ENCODE assay signal across 1 cellular context in the genomic region with DNA sequence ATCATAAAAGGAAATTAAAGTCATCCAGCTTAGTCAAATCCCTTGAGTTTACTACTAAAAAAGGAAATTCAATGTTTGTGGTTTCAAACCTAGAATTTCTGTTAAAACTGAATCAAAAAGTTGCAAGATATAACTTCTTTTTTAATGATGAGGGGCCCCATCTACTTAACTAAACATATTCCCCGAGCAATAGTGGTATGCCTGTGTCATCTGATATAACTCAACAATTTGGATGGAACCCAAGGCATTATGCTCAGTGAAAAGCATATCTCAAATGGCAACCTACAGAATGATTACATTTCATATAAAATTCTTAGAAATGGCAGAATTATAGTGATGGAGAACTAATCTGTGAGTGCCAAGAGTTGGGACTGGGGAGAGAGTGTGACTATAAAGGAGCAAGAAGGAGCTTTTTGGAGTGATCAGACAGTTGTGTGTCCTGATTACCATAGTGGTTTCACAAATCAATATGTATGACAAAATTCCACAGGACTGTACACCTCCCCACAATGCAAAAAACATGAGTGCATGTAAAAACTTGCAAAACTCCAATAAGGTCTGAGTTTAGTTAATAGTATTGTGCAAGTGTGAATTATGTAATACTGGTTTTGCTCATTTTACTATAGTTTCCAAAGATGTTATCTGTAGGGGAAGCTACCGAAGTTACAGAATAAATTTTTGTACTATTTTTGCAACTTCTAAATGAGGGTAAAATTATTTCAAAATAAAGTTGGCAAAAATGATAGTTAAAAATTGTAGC.
TF ChIP-seq lines count a peak whose summit lies in the region.

No MANE protein-coding gene starts in this region.

TF ChIP-seq in HCT116, 20 proteins besides CTCF, POLR2A, EP300 and RAD21 (continued from another document):
- TF ChIP-seq JUND (IDR thresholded peaks at IDR 0.05): no peak
- no peak for TF ChIP-seq CEBPB (IDR thresholded peaks at IDR 0.05; ENCODE audit: low read depth)
- no peak for TF ChIP-seq ZNF274 (IDR thresholded peaks at IDR 0.05; ENCODE audit: low read depth, low read length)
- no peak for TF ChIP-seq ZFX (IDR thresholded peaks at IDR 0.05)
- no peak for TF ChIP-seq SIN3A (IDR thresholded peaks at IDR 0.05; ENCODE audit: low read depth)
- TF ChIP-seq REST (IDR thresholded peaks at IDR 0.05; ENCODE audit: low read depth): no peak
- TF ChIP-seq CBX3 (IDR thresholded peaks at IDR 0.05; ENCODE audit: low read depth): no peak
- TF ChIP-seq, protein P1, sequence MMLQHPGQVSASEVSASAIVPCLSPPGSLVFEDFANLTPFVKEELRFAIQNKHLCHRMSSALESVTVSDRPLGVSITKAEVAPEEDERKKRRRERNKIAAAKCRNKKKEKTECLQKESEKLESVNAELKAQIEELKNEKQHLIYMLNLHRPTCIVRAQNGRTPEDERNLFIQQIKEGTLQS (IDR thresholded peaks at IDR 0.05): no peak
- no peak for TF ChIP-seq SRF (IDR thresholded peaks at IDR 0.05; ENCODE audit: low read depth)
- no peak for TF ChIP-seq EGR1 (IDR thresholded peaks at IDR 0.05; ENCODE audit: low read depth)
- TF ChIP-seq FOSL1 (IDR thresholded peaks at IDR 0.05; ENCODE audit: low read depth): no peak
- no peak for TF ChIP-seq MAX (IDR thresholded peaks at IDR 0.05)
- no peak for TF ChIP-seq EZH2phosphoT487 (IDR thresholded peaks at IDR 0.05; ENCODE audit: borderline replicate concordance)
